Comparison of ENCODE assay signal across 12 cellular contexts in the genomic region with DNA sequence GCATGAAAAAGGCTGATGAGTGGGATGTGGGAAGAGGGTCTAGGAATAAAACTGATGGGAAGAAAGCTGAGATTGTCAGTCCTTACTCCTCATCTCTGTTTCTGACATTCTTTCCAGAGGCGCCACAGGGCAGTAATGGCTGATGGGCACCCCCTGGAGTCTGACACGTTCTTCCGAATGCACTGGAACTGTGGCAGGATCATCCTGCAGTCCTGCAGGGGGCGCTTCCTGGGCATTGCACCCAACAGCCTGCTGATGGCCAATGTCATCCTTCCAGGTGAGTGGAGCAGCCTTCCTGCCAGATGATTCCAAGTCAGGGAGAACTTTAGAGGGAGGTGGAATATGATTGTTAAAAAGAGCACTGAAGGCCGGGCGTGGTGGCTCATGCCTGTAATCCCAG. TPM values are rescaled to one million over a fixed set of nuclear protein-coding genes. Genes with fewer than 3 reads are reported as not detected.
DNase-seq lines count a peak whose midpoint lies in the region; ATAC-seq and TF ChIP-seq lines count a peak whose summit lies in the region.
"Had no signal": no experiment of that assay in that cellular context is flagged by ENCODE, and none has a peak within 500 bp of the region (broad histone marks: within the 10 kb centered on the region; RNA-seq: fewer than 3 reads in every experiment).

No MANE protein-coding gene starts in this region.

- H2AFZ ChIP-seq in H9 (ENCODE audit: low read length) = no peak overlapping the region

- DNase-seq in AG09309 (ENCODE audit: low read depth) (no peak), H9 (peak; percentile 85), chondrocyte (ENCODE audit: low spot score) (no peak), T-helper 17 cell (no peak)
- no peak for DNase-seq in stimulated activated CD4-positive, alpha-beta T cell treated with anti-CD3 and anti-CD28 coated beads, Interleukin-4, amount 100 ng/mL, for 1 hour
- DNase-seq: activated T-cell treated with anti-CD3 and anti-CD28 coated beads, Interleukin-2, amount 50 U/mL, for 48 hours; effector memory CD4-positive, alpha-beta T cell; GF-D8; GOT3; mammary epithelial cell had no signal

- peaks cover 6% of the 10 kb centered on the region; the same call in 1 of the 2 replicates for H3K4me1 ChIP-seq in H9 (ENCODE audit: insufficient read depth, low read length)

- H2BK120ac ChIP-seq in H9 (ENCODE audit: low read depth, low read length, poor library complexity, severe bottlenecking) = no peak overlapping the region

- no peaks in the 10 kb centered on the region for H3K23me2 ChIP-seq in H9 (ENCODE audit: insufficient read length, low read depth, low read length, poor library complexity, severe bottlenecking)

- H3K4me2 ChIP-seq in H9 (ENCODE audit: insufficient read depth, insufficient read length, low read length) = no peak overlapping the region

- H3K4ac ChIP-seq in H9 (ENCODE audit: low read depth, low read length) = no peak overlapping the region

- H3K4me3 Mint-ChIP-seq in H9 (no peak overlapping the region), chondrocyte (ENCODE audit: unreplicated experiment) (no peak overlapping the region), T-helper 17 cell (no peak overlapping the region)

- no peak overlapping the region for H2BK12ac ChIP-seq in H9 (ENCODE audit: insufficient read length, low read depth, low read length)

- H3K36me3 Mint-ChIP-seq in H9 (ENCODE audit: insufficient read depth in 1 of 3, low read depth in 3 of 3) (no peaks in the 10 kb centered on the region), chondrocyte (ENCODE audit: low read depth) (no peaks in the 10 kb centered on the region), T-helper 17 cell (ENCODE audit: low read depth) (peaks cover 10% of the 10 kb centered on the region)

- no peak overlapping the region for H4K91ac ChIP-seq in H9 (ENCODE audit: insufficient read length, low read depth, low read length)

- no peak overlapping the region for H3T11ph ChIP-seq in H9 (ENCODE audit: low read length)

- no peak overlapping the region for H3K9ac ChIP-seq in H9 (ENCODE audit: extremely low read depth, insufficient read length, low read length)

- H3K9me3 Mint-ChIP-seq in H9 (no peaks in the 10 kb centered on the region), chondrocyte (ENCODE audit: low read depth) (no peaks in the 10 kb centered on the region)

- ATAC-seq in HG02588 (IDR thresholded peaks at IDR 0.05; ENCODE audit: unreplicated experiment) = no peak
- no peak for ATAC-seq in T-helper 17 cell

- H3K9me3 ChIP-seq in H9 (ENCODE audit: control insufficient read depth, low read depth, low read length) (no peaks in the 10 kb centered on the region), T-helper 17 cell (ENCODE audit: control insufficient read depth, low read length, poor library complexity, severe bottlenecking) (no peaks in the 10 kb centered on the region)

- no peak overlapping the region for H2BK15ac ChIP-seq in H9 (ENCODE audit: low read depth, low read length)

- peak; percentile 35 for TF ChIP-seq CTCF in AG09309 (IDR thresholded peaks at IDR 0.05; ENCODE audit: control insufficient read depth, insufficient read depth, low read depth, low read length, missing control alignments)
- peak; percentile 89 for TF ChIP-seq CTCF in H9 (conservative IDR thresholded peaks at IDR 0.05)
- TF ChIP-seq CTCF in chondrocyte (IDR thresholded peaks at IDR 0.05) = peak; percentile 36

- H3K4me3 ChIP-seq in AG09309 (ENCODE audit: control insufficient read depth, low read depth, low read length) = no peak overlapping the region
- H3K4me3 ChIP-seq: SK-N-MC had no signal

- no peak overlapping the region for H3K18ac ChIP-seq in H9 (ENCODE audit: insufficient read length, low read depth, low read length)

- no peaks in the 10 kb centered on the region for H4K20me1 ChIP-seq in H9 (ENCODE audit: control insufficient read depth, insufficient read depth, insufficient read length)

- H3K27me3 Mint-ChIP-seq in H9 (ENCODE audit: low read depth) (peaks cover 17% of the 10 kb centered on the region), chondrocyte (ENCODE audit: low read depth) (peaks cover 25% of the 10 kb centered on the region), T-helper 17 cell (no peaks in the 10 kb centered on the region)

- no peaks in the 10 kb centered on the region for H3K79me2 ChIP-seq in H9 (ENCODE audit: insufficient read depth, low read length)

- H3K4me1 Mint-ChIP-seq in H9 (peaks cover 18 to 19% of the 10 kb centered on the region in 2 experiments), chondrocyte (ENCODE audit: low read depth) (no peaks in the 10 kb centered on the region), T-helper 17 cell (peaks cover 2% of the 10 kb centered on the region)

- no peak overlapping the region for H2AK5ac ChIP-seq in H9 (ENCODE audit: insufficient read length, low read length)

- no peak overlapping the region for H2BK20ac ChIP-seq in H9 (ENCODE audit: low read depth, low read length, poor library complexity, severe bottlenecking)

- H3K79me1 ChIP-seq in H9 (ENCODE audit: insufficient read depth, low read depth, low read length, poor library complexity, severe bottlenecking) = no peaks in the 10 kb centered on the region

- no peak overlapping the region for H3K23ac ChIP-seq in H9 (ENCODE audit: insufficient read length, low read depth, low read length)

- H3K56ac ChIP-seq in H9 (ENCODE audit: insufficient read length, low read depth, low read length) = no peak overlapping the region

- H3K27ac ChIP-seq in H9 (ENCODE audit: insufficient read length, low read depth, low read length) = no peak overlapping the region
- H3K27ac ChIP-seq: SK-N-MC had no signal

- no peak overlapping the region for H2BK5ac ChIP-seq in H9 (ENCODE audit: insufficient read length, low read length)

- no peak overlapping the region for H4K5ac ChIP-seq in H9 (ENCODE audit: insufficient read length, low read depth, low read length)

- H3K27me3 ChIP-seq in H9 (ENCODE audit: insufficient read depth, low read length) = no peaks in the 10 kb centered on the region

- H3K27ac Mint-ChIP-seq in H9 (no peak overlapping the region), chondrocyte (ENCODE audit: unreplicated experiment) (no peak overlapping the region), T-helper 17 cell (no peak overlapping the region)

- no CpG with 5 or more reads among the region's 6 CpGs for WGBS in H9 (ENCODE audit: extremely low coverage, insufficient read length, low lambda C conversion rate)

- no peak overlapping the region for H4K8ac ChIP-seq in H9 (replicated peaks; ENCODE audit: insufficient read length, low read depth, low read length)

- no peak overlapping the region for H3K14ac ChIP-seq in H9 (ENCODE audit: insufficient read depth, low read length)

RNA-seq across cellular contexts. Expression of gene FSCN3, which starts 4.8 kb away (rescaled TPM):
- 0.94 and 1.7 TPM in 2 replicates for total RNA-seq in H9 (2021)
- not detected in 3 replicates for total RNA-seq in chondrocyte
- total RNA-seq in T-helper 17 cell = 1 to 10 TPM; 2.5 to 3.4 TPM

RNA-seq across cellular contexts. Expression of gene ARF5, which starts 10.1 kb away (rescaled TPM):
- total RNA-seq in H9 (2021) (169 and 177 TPM in 2 replicates), chondrocyte (137 to 143 TPM (median 137 TPM) in 3 replicates), T-helper 17 cell (100 to 1,000 TPM in 1 of 2 donors, 10 to 100 TPM in 1; 95.5 to 105 TPM)

RNA-seq across cellular contexts. Expression of gene GCC1, which starts 12.9 kb away (rescaled TPM):
- total RNA-seq in H9 (2021) = 16.8 and 18.4 TPM in 2 replicates
- 15.8 to 19.9 TPM (median 18.9 TPM) in 3 replicates for total RNA-seq in chondrocyte
- 10 to 100 TPM; 27.4 to 33.6 TPM for total RNA-seq in T-helper 17 cell

RNA-seq across cellular contexts. Expression of gene PAX4, which starts 19.6 kb away (rescaled TPM):
- total RNA-seq in H9 (2021) (not detected in 2 replicates), chondrocyte (not detected in 3 replicates), T-helper 17 cell (not detected)
- total RNA-seq: mammary epithelial cell had no signal

RNA-seq across cellular contexts. Expression of gene SND1, which starts 53.7 kb away (rescaled TPM):
- 218 and 225 TPM in 2 replicates for total RNA-seq in H9 (2021)
- 229 to 285 TPM (median 239 TPM) in 3 replicates for total RNA-seq in chondrocyte
- 100 to 1,000 TPM; 201 to 208 TPM for total RNA-seq in T-helper 17 cell

Comparison
In these comparisons a context has a peak if more than half of its experiments do, and no peak if none do; other contexts are left out.
1. CTCF ChIP-seq: peak in every context shown above with its lines; median percentile 89 in H9; 36 in chondrocyte; 35 in AG09309.